Comparison of ENCODE assay signal across 27 cellular contexts in genomic region chr10:110811791-110812581, GRCh38. TPM values are rescaled to one million over a fixed set of nuclear protein-coding genes. Genes with fewer than 3 reads are reported as not detected.
A peak's percentile ranks its signal among the peaks of the same experiment; 100 is the strongest.
DNase-seq lines count a peak whose midpoint lies in the region; ATAC-seq and TF ChIP-seq lines count a peak whose summit lies in the region.
"Had no signal": no experiment of that assay in that cellular context is flagged by ENCODE, and none has a peak within 500 bp of the region (broad histone marks: within the 10 kb centered on the region; RNA-seq: fewer than 3 reads in every experiment).

No MANE protein-coding gene starts in this region.

- H3K9me3 ChIP-seq in adrenal gland (replicated peaks in 1 of 3) = no peaks in the 10 kb centered on the region
- no peaks in the 10 kb centered on the region for H3K9me3 ChIP-seq in neural progenitor cell (ENCODE audit: low read depth)
- no peaks in the 10 kb centered on the region for H3K9me3 ChIP-seq in colonic mucosa
- H3K9me3 ChIP-seq: gastrocnemius medialis, ovary, vagina had no signal

- H3K4me2 ChIP-seq in neural progenitor cell = no peak overlapping the region
- H3K4me2 ChIP-seq: hepatocyte had no signal

- 89 to 93% (median 92%) methylated on average over 16 to 23 of the region's 23 CpGs for WGBS in adrenal gland, 4 donors

- peak; percentile 43 for DNase-seq in CD1c-positive myeloid dendritic cell (ENCODE audit: extremely low spot score)
- DNase-seq in adrenal gland = peak in 4 of 7 donors; percentile 39 to 60 (median 46)
- peak; percentile 63 for DNase-seq in left cardiac atrium
- no peak for DNase-seq in neural progenitor cell (ENCODE audit: low spot score)
- DNase-seq in colonic mucosa = no peak
- DNase-seq in NCI-H1436 (lab: John Stamatoyannopoulos, UW) = no peak
- DNase-seq in HPDE6-E6E7 (ENCODE audit: extremely low spot score) = no peak
- DNase-seq: activated CD4-positive, alpha-beta T cell treated with anti-CD3 and anti-CD28 coated beads, Interleukin-2, amount 50 U/mL, for 48 hours; activated T-cell treated with anti-CD3 and anti-CD28 coated beads, Interleukin-2, amount 50 U/mL, for 72 hours; DMS153; gastrocnemius medialis; kidney glomerular epithelial cell; MV-4-11; NCI-H146; NCI-H510A treated with DMSO at 0.1 percent for 48 hours; NK-92 treated with Interleukin-12 subunit alpha and Interleukin-12 subunit beta, amount 100 ng/mL, for 24 hours; stimulated activated CD4-positive, alpha-beta T cell treated with anti-CD3 and anti-CD28 coated beads, Interleukin-2, amount 100 ng/mL, for 24 hours had no signal

- peaks cover 7% of the 10 kb centered on the region for H3K27me3 Mint-ChIP-seq in neural progenitor cell (ENCODE audit: insufficient read depth, low read depth)
- H3K27me3 Mint-ChIP-seq: stimulated activated naive CD8-positive, alpha-beta T cell treated with anti-CD3 and anti-CD28 coated beads, Interleukin-15, Interleukin-2, amounts not matched to agents 100 ng/mL and 50 ng/mL, for 24 hours had no signal

- no peaks in the 10 kb centered on the region for H3K79me2 ChIP-seq in neural progenitor cell (ENCODE audit: low read depth)
- H3K79me2 ChIP-seq: hepatocyte had no signal

- no peaks in the 10 kb centered on the region for H3K9me3 Mint-ChIP-seq in neural progenitor cell
- H3K9me3 Mint-ChIP-seq: activated T-cell treated with anti-CD3 and anti-CD28 coated beads, Interleukin-2, amount 50 U/mL, for 72 hours; brain; nephron; stimulated activated naive CD8-positive, alpha-beta T cell treated with anti-CD3 and anti-CD28 coated beads, Interleukin-15, Interleukin-2, amounts not matched to agents 100 ng/mL and 50 ng/mL, for 24 hours; T-helper 1 cell treated with Interleukin-12 subunit alpha and Interleukin-12 subunit beta and Interleukin-4 antibody, amounts not matched to agents 30 μg/mL and 1 μg/mL, for 36 hours had no signal

- no peak for TF ChIP-seq POLR2A in adrenal gland (IDR thresholded peaks at IDR 0.05)

- intact Hi-C loops in adrenal gland (cut with DNase I) = loop anchor here in 1 of 2 donors (10.0 kb wide), 1 partner anchor 73 kb away; no protein-coding TSS in a partner anchor
- intact Hi-C loops in left cardiac atrium (cut with DNase I) = loop anchor here in 1 of 2 donors (10.0 kb wide), 1 partner anchor 63 kb away; the partner anchor contains the start of gene PDCD4
- intact Hi-C loops in colonic mucosa (cut with DNase I) = no loop called here

- H4K20me1 ChIP-seq in neural progenitor cell (ENCODE audit: low read depth) = no peaks in the 10 kb centered on the region

- H3K36me3 Mint-ChIP-seq in neural progenitor cell = no peaks in the 10 kb centered on the region
- H3K36me3 Mint-ChIP-seq: brain had no signal

- H3K27ac ChIP-seq in adrenal gland (no peak overlapping the region), neural progenitor cell (no peak overlapping the region), colonic mucosa (no peak overlapping the region)
- H3K27ac ChIP-seq: gastrocnemius medialis, hepatocyte, ovary, vagina had no signal

- no peak overlapping the region for H3K27ac Mint-ChIP-seq in neural progenitor cell
- H3K27ac Mint-ChIP-seq: activated T-cell treated with anti-CD3 and anti-CD28 coated beads, Interleukin-2, amount 50 U/mL, for 72 hours; nephron; stimulated activated naive CD8-positive, alpha-beta T cell treated with anti-CD3 and anti-CD28 coated beads, Interleukin-15, Interleukin-2, amounts not matched to agents 100 ng/mL and 50 ng/mL, for 24 hours; T-helper 1 cell treated with Interleukin-12 subunit alpha and Interleukin-12 subunit beta and Interleukin-4 antibody, amounts not matched to agents 30 μg/mL and 1 μg/mL, for 36 hours had no signal

- H3K9ac ChIP-seq in neural progenitor cell (no peak overlapping the region), colonic mucosa (ENCODE audit: low read depth in 2 of 2, low read length in 2 of 2) (no peak overlapping the region)

- H3K4me1 Mint-ChIP-seq in neural progenitor cell = peaks cover 9% of the 10 kb centered on the region

- H3K36me3 ChIP-seq in adrenal gland (replicated peaks in 1 of 2) (no peaks in the 10 kb centered on the region), neural progenitor cell (no peaks in the 10 kb centered on the region), colonic mucosa (no peaks in the 10 kb centered on the region)
- H3K36me3 ChIP-seq: ovary, vagina had no signal

- peak overlapping the region; percentile 26 for H2AFZ ChIP-seq in neural progenitor cell (replicated peaks)
- H2AFZ ChIP-seq: hepatocyte had no signal

- TF ChIP-seq CTCF in adrenal gland (IDR thresholded peaks at IDR 0.05) = no peak
- TF ChIP-seq CTCF in neural progenitor cell (IDR thresholded peaks at IDR 0.05) = no peak
- no peak for TF ChIP-seq CTCF in colonic mucosa (IDR thresholded peaks at IDR 0.05)

- no peaks in the 10 kb centered on the region for H3F3A ChIP-seq in neural progenitor cell (ENCODE audit: low read depth)

- ATAC-seq in left cardiac atrium (peak; percentile 9 to 27), HG02798 (IDR thresholded peaks at IDR 0.05; ENCODE audit: poor library complexity, unreplicated experiment) (no peak)
- ATAC-seq: activated T-cell treated with anti-CD3 and anti-CD28 coated beads, Interleukin-2, amount 50 U/mL, for 72 hours; GM12878; SK-N-SH treated with all-trans-retinoic acid at 6 μM for 48 hours had no signal

- no peaks in the 10 kb centered on the region for H3K4me1 ChIP-seq in adrenal gland (replicated peaks in 1 of 2)
- H3K4me1 ChIP-seq in neural progenitor cell = no peaks in the 10 kb centered on the region
- no peaks in the 10 kb centered on the region for H3K4me1 ChIP-seq in colonic mucosa
- H3K4me1 ChIP-seq: vagina had no signal

- no peaks in the 10 kb centered on the region for H3K27me3 ChIP-seq in adrenal gland
- no peaks in the 10 kb centered on the region for H3K27me3 ChIP-seq in neural progenitor cell
- H3K27me3 ChIP-seq in colonic mucosa = no peaks in the 10 kb centered on the region
- H3K27me3 ChIP-seq: gastrocnemius medialis, hepatocyte, ovary, vagina had no signal

- no peak overlapping the region for H3K4me3 Mint-ChIP-seq in neural progenitor cell
- H3K4me3 Mint-ChIP-seq: activated T-cell treated with anti-CD3 and anti-CD28 coated beads, Interleukin-2, amount 50 U/mL, for 72 hours; brain; nephron; stimulated activated naive CD8-positive, alpha-beta T cell treated with anti-CD3 and anti-CD28 coated beads, Interleukin-15, Interleukin-2, amounts not matched to agents 100 ng/mL and 50 ng/mL, for 24 hours; T-helper 1 cell treated with Interleukin-12 subunit alpha and Interleukin-12 subunit beta and Interleukin-4 antibody, amounts not matched to agents 30 μg/mL and 1 μg/mL, for 36 hours had no signal

- H3K4me3 ChIP-seq in adrenal gland = no peak overlapping the region
- no peak overlapping the region for H3K4me3 ChIP-seq in neural progenitor cell
- H3K4me3 ChIP-seq in colonic mucosa = no peak overlapping the region
- H3K4me3 ChIP-seq: gastrocnemius medialis, GM12878, hepatocyte, ovary, vagina had no signal

RNA-seq across cellular contexts. Expression of gene PDCD4, which starts 59.7 kb away (rescaled TPM):
- 100 to 1,000 TPM in 1 of 8 donors, 10 to 100 TPM in 7; 16.8 to 108 (median 41.3) TPM for total RNA-seq in adrenal gland
- 10 to 100 TPM; 39.7 to 75.1 (median 47.0) TPM for polyA plus RNA-seq in adrenal gland
- 10 to 100 TPM; 46.7 to 71.2 TPM for total RNA-seq in left cardiac atrium
- total RNA-seq in neural progenitor cell (ENCODE audit: low replicate concordance) = 57.7 and 106 TPM in 2 replicates
- total RNA-seq in colonic mucosa = 100 to 1,000 TPM; 397 to 463 TPM

Comparison
In these comparisons a context has a peak if more than half of its experiments do, and no peak if none do; other contexts are left out.
1. DNase-seq: peak in CD1c-positive myeloid dendritic cell (single experiment), adrenal gland (4 of 7) and left cardiac atrium (single experiment); none in neural progenitor cell (single experiment), colonic mucosa (single experiment), NCI-H1436 (single experiment) and HPDE6-E6E7 (single experiment).